In genomic region chr11:2138075-2138435, GRCh38 we compare ENCODE assay signal across 11 cellular contexts. TPM values are rescaled to one million over a fixed set of nuclear protein-coding genes. Genes with fewer than 3 reads are reported as not detected.
DNase-seq lines count a peak whose midpoint lies in the region; ATAC-seq and TF ChIP-seq lines count a peak whose summit lies in the region.
"Had no signal": no experiment of that assay in that cellular context is flagged by ENCODE, and none has a peak within 500 bp of the region (broad histone marks: within the 10 kb centered on the region; RNA-seq: fewer than 3 reads in every experiment).

No MANE protein-coding gene starts in this region.

- no peaks in the 10 kb centered on the region for H3K27me3 ChIP-seq in HCT116 (ENCODE audit: insufficient read depth, low read length)
- H3K27me3 ChIP-seq in adipocyte (replicated peaks; ENCODE audit: control insufficient read depth, insufficient read depth, low read length): peaks cover 34% of the 10 kb centered on the region
- H3K27me3 ChIP-seq in smooth muscle cell (ENCODE audit: low read depth): no peaks in the 10 kb centered on the region

- intact Hi-C loops in HCT116 (cut with micrococcal nuclease): loop anchor here (5.0 kb wide), 1 partner anchor 51 kb away; no protein-coding TSS in a partner anchor

- H3F3A ChIP-seq in smooth muscle cell (ENCODE audit: low read depth): peaks cover 54% of the 10 kb centered on the region

- RAD21 ChIA-PET in HCT116 (lab: Charles Lee; ENCODE audit: low non-redundant PET in 1 of 2, low total read pairs in 2 of 2, uncharacterized antibody in 2 of 2, unreplicated experiment in 2 of 2): no interaction called here

- H3K36me3 ChIP-seq in HCT116 (ENCODE audit: control insufficient read depth in 1 of 2, insufficient read depth in 2 of 2, low read length in 2 of 2) (no peaks in the 10 kb centered on the region), adipocyte (ENCODE audit: control insufficient read depth, insufficient read depth, low read length, severe bottlenecking) (no peaks in the 10 kb centered on the region), smooth muscle cell (ENCODE audit: low read depth) (no peaks in the 10 kb centered on the region)

- POLR2A ChIA-PET in HCT116 (lab: Charles Lee): no interaction called here

- peaks cover 0 to 23% of the 10 kb centered on the region in 2 experiments; a peak in 2 of 4 replicates for H3K4me1 ChIP-seq in HCT116 (ENCODE audit: control insufficient read depth in 1 of 2, insufficient read depth in 2 of 2, low read length in 2 of 2)
- peaks cover 14% of the 10 kb centered on the region for H3K4me1 ChIP-seq in adipocyte (ENCODE audit: control insufficient read depth, insufficient read depth, low read length)
- H3K4me1 ChIP-seq in smooth muscle cell (ENCODE audit: low read depth): peaks cover 25% of the 10 kb centered on the region

- no TSS peak for BruUV-seq in HCT116 (replicated peaks; lab: Mats Ljungman, UMichigan)

- H3K9ac ChIP-seq in HCT116 (ENCODE audit: low read length) (peak overlapping the region; percentile 39), adipocyte (ENCODE audit: low read length) (no peak overlapping the region), smooth muscle cell (ENCODE audit: low read depth) (peak overlapping the region; percentile 42)

- DNase-seq in HCT116 (ENCODE audit: low read depth, low spot score): no peak
- peak; percentile 57 for DNase-seq in adipocyte (ENCODE audit: low read depth)
- DNase-seq in smooth muscle cell (lab: John Stamatoyannopoulos, UW; ENCODE audit: unreplicated experiment): no peak
- DNase-seq in retina: no peak
- DNase-seq: NCI-H1694 treated with DMSO at 0.1 percent for 48 hours had no signal

- no peaks in the 10 kb centered on the region for H3K9me2 ChIP-seq in HCT116 (ENCODE audit: insufficient read depth)

- H3K4me3 ChIP-seq in HCT116 (replicated peaks in 1 of 2; ENCODE audit: low read depth in 1 of 2, low read length in 2 of 2): peak overlapping the region; percentile 48 to 60
- H3K4me3 ChIP-seq in adipocyte (ENCODE audit: low read length): no peak overlapping the region
- peak overlapping the region; percentile 49; the same call in 1 of the 2 replicates for H3K4me3 ChIP-seq in iPS-18c (ENCODE audit: insufficient read depth, low read depth, low read length)
- H3K4me3 ChIP-seq in smooth muscle cell: peak overlapping the region; percentile 92

- H4K20me1 ChIP-seq in HCT116 (ENCODE audit: insufficient read depth) (no peaks in the 10 kb centered on the region), smooth muscle cell (ENCODE audit: low read depth) (peaks cover 59% of the 10 kb centered on the region)

- H3K79me2 ChIP-seq in HCT116 (ENCODE audit: insufficient read depth, low read length): no peaks in the 10 kb centered on the region
- H3K79me2 ChIP-seq in smooth muscle cell (ENCODE audit: low read depth): peaks cover 82% of the 10 kb centered on the region

- CTCF ChIA-PET in HCT116 (lab: Charles Lee): interaction anchor here (0.6 kb wide), 1 partner anchor 316 kb away, joined by 3 read pairs; no protein-coding TSS in a partner anchor

- H2AFZ ChIP-seq in HCT116 (ENCODE audit: low read depth, low read length, poor library complexity, severe bottlenecking) (no peak overlapping the region), smooth muscle cell (ENCODE audit: low read depth) (no peak overlapping the region)

- H3K9me3 ChIP-seq in HCT116 (ENCODE audit: control insufficient read depth in 1 of 2, insufficient read depth in 1 of 2, low read depth in 1 of 2, low read length in 2 of 2) (no peaks in the 10 kb centered on the region), adipocyte (ENCODE audit: control insufficient read depth, low read length) (no peaks in the 10 kb centered on the region), iPS-18c (ENCODE audit: control insufficient read depth, insufficient read depth, low read length) (no peaks in the 10 kb centered on the region), smooth muscle cell (replicated peaks; ENCODE audit: low read depth) (no peaks in the 10 kb centered on the region)

- TF ChIP-seq RAD21 in HCT116 (IDR thresholded peaks at IDR 0.05; ENCODE audit: low read depth): no peak

- peak overlapping the region; percentile 18; the same call in 1 of the 2 replicates for H3K27ac ChIP-seq in HCT116 (ENCODE audit: low read depth, low read length)
- H3K27ac ChIP-seq in smooth muscle cell (ENCODE audit: low read depth): peak overlapping the region; percentile 74

- WGBS in smooth muscle cell (ENCODE audit: low lambda C conversion rate): 0% methylated on average over 18 of the region's 43 CpGs

- TF ChIP-seq CTCF in HCT116 (IDR thresholded peaks at IDR 0.05 in 2 of 3, conservative IDR thresholded peaks at IDR 0.05 in 1 of 3; ENCODE audit: borderline replicate concordance in 1 of 3, insufficient read depth in 1 of 3, low read depth in 2 of 3, low read length in 2 of 3) (no peak), smooth muscle cell (IDR thresholded peaks at IDR 0.05; ENCODE audit: borderline replicate concordance, insufficient read depth, poor library complexity, severe bottlenecking) (no peak)

- ATAC-seq in HCT116: peak; percentile 38
- ATAC-seq in HG02763 (IDR thresholded peaks at IDR 0.05; ENCODE audit: unreplicated experiment): no peak
- ATAC-seq in HG02610 (IDR thresholded peaks at IDR 0.05; ENCODE audit: unreplicated experiment): no peak
- no peak for ATAC-seq in HG02759 (IDR thresholded peaks at IDR 0.05; ENCODE audit: unreplicated experiment)

- H3K4me2 ChIP-seq in HCT116 (ENCODE audit: low read length) (peak overlapping the region; percentile 96), smooth muscle cell (peak overlapping the region; percentile 98)

- TF ChIP-seq POLR2A in HCT116 (IDR thresholded peaks at IDR 0.05; ENCODE audit: borderline replicate concordance, extremely low read depth, insufficient read depth, insufficient read length): no peak

TF ChIP-seq in HCT116, 20 proteins besides CTCF, POLR2A, EP300 and RAD21 (continues in another document):
- TF ChIP-seq POLR2AphosphoS5 (IDR thresholded peaks at IDR 0.05; ENCODE audit: low read depth, low read length) (no peak), EGR1 (IDR thresholded peaks at IDR 0.05; ENCODE audit: low read depth) (no peak), FOSL1 (IDR thresholded peaks at IDR 0.05; ENCODE audit: low read depth) (no peak), SP1 (IDR thresholded peaks at IDR 0.05; ENCODE audit: low read depth) (no peak), JUND (IDR thresholded peaks at IDR 0.05) (no peak), EZH2phosphoT487 (IDR thresholded peaks at IDR 0.05; ENCODE audit: borderline replicate concordance) (no peak), SIN3A (IDR thresholded peaks at IDR 0.05; ENCODE audit: low read depth) (no peak), ZNF274 (IDR thresholded peaks at IDR 0.05; ENCODE audit: low read depth, low read length) (no peak), YY1 (IDR thresholded peaks at IDR 0.05; ENCODE audit: extremely low read depth, insufficient replicate concordance, low read depth, low read length) (no peak), REST (IDR thresholded peaks at IDR 0.05; ENCODE audit: low read depth) (no peak), ZFX (IDR thresholded peaks at IDR 0.05) (no peak), ELF1 (IDR thresholded peaks at IDR 0.05; ENCODE audit: borderline replicate concordance, low read depth) (no peak)
- TF ChIP-seq, protein P1, sequence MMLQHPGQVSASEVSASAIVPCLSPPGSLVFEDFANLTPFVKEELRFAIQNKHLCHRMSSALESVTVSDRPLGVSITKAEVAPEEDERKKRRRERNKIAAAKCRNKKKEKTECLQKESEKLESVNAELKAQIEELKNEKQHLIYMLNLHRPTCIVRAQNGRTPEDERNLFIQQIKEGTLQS (IDR thresholded peaks at IDR 0.05): no peak

RNA-seq across cellular contexts. Expression of gene IGF2, which starts 1.1 kb away (rescaled TPM):
- total RNA-seq in HCT116 (2021; ENCODE audit: unreplicated experiment): 17.9 TPM
- 12.4 and 15.4 TPM in 2 replicates for polyA plus RNA-seq in HCT116 (2012)
- 2,086 and 2,274 TPM in 2 replicates for total RNA-seq in smooth muscle cell
- polyA plus RNA-seq in smooth muscle cell: 3,825 and 3,877 TPM in 2 replicates
- total RNA-seq: G401; T-helper 2 cell treated with Interferon-gamma antibody and Interleukin-4, amounts not matched to agents 100 ng/mL and 5 ng/mL, for 36 hours had no signal

RNA-seq across cellular contexts. Expression of gene INS, which starts 23.0 kb away (rescaled TPM):
- 0.44 TPM for total RNA-seq in HCT116 (2021; ENCODE audit: unreplicated experiment)
- polyA plus RNA-seq in HCT116 (2012): not detected in 2 replicates
- not detected in 2 replicates for total RNA-seq in smooth muscle cell
- polyA plus RNA-seq in smooth muscle cell: not detected in 2 replicates
- total RNA-seq: G401; T-helper 2 cell treated with Interferon-gamma antibody and Interleukin-4, amounts not matched to agents 100 ng/mL and 5 ng/mL, for 36 hours had no signal

RNA-seq across cellular contexts. Expression of gene TH, which starts 33.6 kb away (rescaled TPM):
- total RNA-seq in HCT116 (2021; ENCODE audit: unreplicated experiment): not detected
- 0.31 TPM in 1 of 2 replicates, not detected in the other for polyA plus RNA-seq in HCT116 (2012)
- not detected in 2 replicates for total RNA-seq in smooth muscle cell
- not detected in 2 replicates for polyA plus RNA-seq in smooth muscle cell
- total RNA-seq: G401; T-helper 2 cell treated with Interferon-gamma antibody and Interleukin-4, amounts not matched to agents 100 ng/mL and 5 ng/mL, for 36 hours had no signal

Comparison
In these comparisons a context has a peak if more than half of its experiments do, and no peak if none do; other contexts are left out.
1. RNA of gene IGF2, which starts 1.1 kb away (total RNA-seq): 2,086 to 2,274 TPM in smooth muscle cell; 17.9 TPM in HCT116 (single experiment); every median in the first group is over 100 times any median in the second.